Comparison of ENCODE assay signal across 23 cellular contexts in the genomic region with DNA sequence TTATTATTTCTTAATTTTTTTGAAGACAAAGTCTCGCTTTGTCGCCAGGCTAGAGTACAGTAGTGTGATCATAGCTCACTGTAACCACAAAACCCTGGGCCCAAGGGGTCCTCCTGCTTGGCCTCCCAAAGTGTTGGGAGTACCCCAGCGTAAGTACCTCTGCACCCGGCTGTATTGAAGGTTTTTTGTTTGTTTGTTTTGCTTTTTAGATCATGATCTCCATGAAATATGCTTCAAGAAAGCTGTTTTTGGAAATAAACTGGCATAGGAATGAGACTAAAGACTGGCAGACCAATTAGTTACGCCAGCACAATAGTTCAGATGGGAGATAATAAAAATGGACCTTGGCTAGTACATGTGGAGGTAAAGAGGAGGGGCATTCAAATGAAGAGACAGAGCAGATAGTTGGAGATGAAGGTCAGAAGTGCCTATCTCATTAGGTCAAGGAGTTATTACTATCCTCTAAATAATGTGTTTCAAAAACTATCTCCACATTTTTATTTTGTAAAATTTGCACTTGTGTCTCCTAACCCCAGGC. TPM values are rescaled to one million over a fixed set of nuclear protein-coding genes. Genes with fewer than 3 reads are reported as not detected.
A peak's percentile ranks its signal among the peaks of the same experiment; 100 is the strongest.
DNase-seq lines count a peak whose midpoint lies in the region; ATAC-seq and TF ChIP-seq lines count a peak whose summit lies in the region.
"Had no signal": no experiment of that assay in that cellular context is flagged by ENCODE, and none has a peak within 500 bp of the region (broad histone marks: within the 10 kb centered on the region; RNA-seq: fewer than 3 reads in every experiment).

No MANE protein-coding gene starts in this region.

- H3K27me3 ChIP-seq in HUES48 (ENCODE audit: control insufficient read depth, insufficient read depth, low read length) (no peaks in the 10 kb centered on the region), right lobe of liver (no peaks in the 10 kb centered on the region)
- H3K27me3 ChIP-seq: BLaER1 treated with 17β-estradiol and CSF1 and Interleukin-3, amounts not matched to agents 10 nM and 100 nM; dorsolateral prefrontal cortex; MG63 had no signal

- H3K4me1 Mint-ChIP-seq in WTC11: peaks cover 16% of the 10 kb centered on the region

- POLR2A ChIA-PET in WTC11 (lab: Charles Lee): interaction anchor here (1.4 kb wide), 1 partner anchor 22 kb away, joined by 9 read pairs; a partner anchor contains a TSS

- CTCF ChIA-PET in WTC11 (lab: Charles Lee): interaction anchor here (1.8 kb wide), 1 partner anchor 23 kb away, joined by 4 read pairs; a partner anchor contains a TSS

- H3K9ac ChIP-seq in HUES48 (ENCODE audit: low read depth, low read length): no peak overlapping the region

- no peaks in the 10 kb centered on the region; the same call in 1 of the 2 replicates for H3K9me3 ChIP-seq in HUES48 (ENCODE audit: control insufficient read depth, insufficient read depth, low read length)
- H3K9me3 ChIP-seq in right lobe of liver: no peaks in the 10 kb centered on the region
- H3K9me3 ChIP-seq: BLaER1 treated with 17β-estradiol and CSF1 and Interleukin-3, amounts not matched to agents 10 nM and 100 nM; MG63 had no signal

- DNase-seq in WTC11 (ENCODE audit: low spot score): no peak
- no peak for DNase-seq in right lobe of liver
- DNase-seq in sciatic nerve (ENCODE audit: low spot score): no peak
- DNase-seq in cerebellum (ENCODE audit: low spot score): no peak
- DNase-seq in AG08395 (ENCODE audit: low spot score): no peak
- DNase-seq: activated CD4-positive, alpha-beta T cell treated with anti-CD3 and anti-CD28 coated beads, Interleukin-2, amount 50 U/mL, for 48 hours; activated CD8-positive, alpha-beta memory T cell treated with anti-CD3 and anti-CD28 coated beads, Interleukin-2, amount 50 U/mL, for 48 hours; central memory CD4-positive, alpha-beta T cell; dorsolateral prefrontal cortex; HFFc6; MG63; NCI-H1417 treated with DMSO at 0.1 percent for 48 hours; NCI-H2171; NCI-H524 treated with DMSO at 0.1 percent for 48 hours; stimulated activated CD4-positive, alpha-beta T cell treated with anti-CD3 and anti-CD28 coated beads, Interleukin-2, amount 100 ng/mL, for 24 hours; substantia nigra had no signal

- 79% methylated on average over 5 of the region's 5 CpGs for whole genome bisulfite sequencing in right lobe of liver (ENCODE audit: insufficient coverage, low coverage, low lambda C conversion rate, missing lambda C conversion rate)

- peak overlapping the region; percentile 36 for H3K27ac ChIP-seq in 22Rv1
- peak overlapping the region; percentile 21 for H3K27ac ChIP-seq in HUES48 (ENCODE audit: low read depth, low read length)
- peak overlapping the region; percentile 23 to 56 (median 45) for H3K27ac ChIP-seq in right lobe of liver
- H3K27ac ChIP-seq: BLaER1 treated with 17β-estradiol and CSF1 and Interleukin-3, amounts not matched to agents 10 nM and 100 nM; dorsolateral prefrontal cortex; skin epidermis had no signal

- intact Hi-C loops in right lobe of liver (cut with DNase I): no loop called here
- intact Hi-C loops in sciatic nerve (cut with DNase I): no loop called here

- peaks cover 6% of the 10 kb centered on the region for H3K4me1 ChIP-seq in HUES48 (ENCODE audit: control insufficient read depth, insufficient read depth, low read length)
- H3K4me1 ChIP-seq in right lobe of liver: peaks cover 0 to 24% (median 11%) of the 10 kb centered on the region in 4 donors

- H3K9me3 Mint-ChIP-seq in WTC11: no peaks in the 10 kb centered on the region
- H3K9me3 Mint-ChIP-seq: HFFc6 had no signal

- H3K4me3 ChIP-seq in HUES48 (ENCODE audit: low read depth, low read length) (no peak overlapping the region), right lobe of liver (no peak overlapping the region)
- H3K4me3 ChIP-seq: BLaER1 treated with 17β-estradiol and CSF1 and Interleukin-3, amounts not matched to agents 10 nM and 100 nM; dorsolateral prefrontal cortex; MG63; skin epidermis had no signal

- H3K4me3 Mint-ChIP-seq in WTC11: no peak overlapping the region
- H3K4me3 Mint-ChIP-seq: activated naive CD8-positive, alpha-beta T cell; HFFc6 had no signal

- H3K36me3 Mint-ChIP-seq in WTC11: no peaks in the 10 kb centered on the region
- H3K36me3 Mint-ChIP-seq: activated naive CD8-positive, alpha-beta T cell had no signal

- no peak for TF ChIP-seq POLR2A in right lobe of liver (IDR thresholded peaks at IDR 0.05)

- H3K27ac Mint-ChIP-seq in WTC11: 0 out of 2 replicates have a peak overlapping the region, but pooled peaks have one; percentile 12
- H3K27ac Mint-ChIP-seq: activated naive CD8-positive, alpha-beta T cell; HFFc6 had no signal

- no peaks in the 10 kb centered on the region for H3K27me3 Mint-ChIP-seq in WTC11 (ENCODE audit: low read depth)
- H3K27me3 Mint-ChIP-seq: activated naive CD8-positive, alpha-beta T cell had no signal

- H3K36me3 ChIP-seq in HUES48 (ENCODE audit: control insufficient read depth, insufficient read depth, low read length): no peaks in the 10 kb centered on the region
- H3K36me3 ChIP-seq in right lobe of liver: no peaks in the 10 kb centered on the region
- H3K36me3 ChIP-seq: BLaER1 treated with 17β-estradiol and CSF1 and Interleukin-3, amounts not matched to agents 10 nM and 100 nM; MG63 had no signal

- ATAC-seq in WTC11 (no peak), right lobe of liver (no peak), sciatic nerve (no peak), GM18909 (IDR thresholded peaks at IDR 0.05; ENCODE audit: poor library complexity, unreplicated experiment) (no peak)
- ATAC-seq: Right ventricle myocardium inferior had no signal

- no peak for TF ChIP-seq CTCF in 22Rv1 (IDR thresholded peaks at IDR 0.05)
- no peak for TF ChIP-seq CTCF in WTC11 (IDR thresholded peaks at IDR 0.05)
- TF ChIP-seq CTCF in right lobe of liver (IDR thresholded peaks at IDR 0.05): no peak

TF ChIP-seq in WTC11, 78 proteins besides CTCF, POLR2A, EP300 and RAD21 (continues in another document):
- no peak for TF ChIP-seq KAT7 (CRISPR knock-in tag; IDR thresholded peaks at IDR 0.05; ENCODE audit: borderline replicate concordance)
- TF ChIP-seq, protein P1, sequence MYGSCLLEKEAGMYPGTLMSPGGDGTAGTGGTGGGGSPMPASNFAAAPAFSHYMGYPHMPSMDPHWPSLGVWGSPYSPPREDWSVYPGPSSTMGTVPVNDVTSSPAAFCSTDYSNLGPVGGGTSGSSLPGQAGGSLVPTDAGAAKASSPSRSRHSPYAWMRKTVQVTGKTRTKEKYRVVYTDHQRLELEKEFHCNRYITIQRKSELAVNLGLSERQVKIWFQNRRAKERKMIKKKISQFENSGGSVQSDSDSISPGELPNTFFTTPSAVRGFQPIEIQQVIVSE (CRISPR knock-in tag; IDR thresholded peaks at IDR 0.05; ENCODE audit: borderline replicate concordance): no peak
- no peak for TF ChIP-seq GTF2I (CRISPR knock-in tag; conservative IDR thresholded peaks at IDR 0.05)
- TF ChIP-seq, protein P2, sequence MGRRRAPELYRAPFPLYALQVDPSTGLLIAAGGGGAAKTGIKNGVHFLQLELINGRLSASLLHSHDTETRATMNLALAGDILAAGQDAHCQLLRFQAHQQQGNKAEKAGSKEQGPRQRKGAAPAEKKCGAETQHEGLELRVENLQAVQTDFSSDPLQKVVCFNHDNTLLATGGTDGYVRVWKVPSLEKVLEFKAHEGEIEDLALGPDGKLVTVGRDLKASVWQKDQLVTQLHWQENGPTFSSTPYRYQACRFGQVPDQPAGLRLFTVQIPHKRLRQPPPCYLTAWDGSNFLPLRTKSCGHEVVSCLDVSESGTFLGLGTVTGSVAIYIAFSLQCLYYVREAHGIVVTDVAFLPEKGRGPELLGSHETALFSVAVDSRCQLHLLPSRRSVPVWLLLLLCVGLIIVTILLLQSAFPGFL (CRISPR knock-in tag; IDR thresholded peaks at IDR 0.05; ENCODE audit: borderline replicate concordance): no peak
- no peak for TF ChIP-seq SOX15 (CRISPR knock-in tag; IDR thresholded peaks at IDR 0.05)
- TF ChIP-seq, protein P3, sequence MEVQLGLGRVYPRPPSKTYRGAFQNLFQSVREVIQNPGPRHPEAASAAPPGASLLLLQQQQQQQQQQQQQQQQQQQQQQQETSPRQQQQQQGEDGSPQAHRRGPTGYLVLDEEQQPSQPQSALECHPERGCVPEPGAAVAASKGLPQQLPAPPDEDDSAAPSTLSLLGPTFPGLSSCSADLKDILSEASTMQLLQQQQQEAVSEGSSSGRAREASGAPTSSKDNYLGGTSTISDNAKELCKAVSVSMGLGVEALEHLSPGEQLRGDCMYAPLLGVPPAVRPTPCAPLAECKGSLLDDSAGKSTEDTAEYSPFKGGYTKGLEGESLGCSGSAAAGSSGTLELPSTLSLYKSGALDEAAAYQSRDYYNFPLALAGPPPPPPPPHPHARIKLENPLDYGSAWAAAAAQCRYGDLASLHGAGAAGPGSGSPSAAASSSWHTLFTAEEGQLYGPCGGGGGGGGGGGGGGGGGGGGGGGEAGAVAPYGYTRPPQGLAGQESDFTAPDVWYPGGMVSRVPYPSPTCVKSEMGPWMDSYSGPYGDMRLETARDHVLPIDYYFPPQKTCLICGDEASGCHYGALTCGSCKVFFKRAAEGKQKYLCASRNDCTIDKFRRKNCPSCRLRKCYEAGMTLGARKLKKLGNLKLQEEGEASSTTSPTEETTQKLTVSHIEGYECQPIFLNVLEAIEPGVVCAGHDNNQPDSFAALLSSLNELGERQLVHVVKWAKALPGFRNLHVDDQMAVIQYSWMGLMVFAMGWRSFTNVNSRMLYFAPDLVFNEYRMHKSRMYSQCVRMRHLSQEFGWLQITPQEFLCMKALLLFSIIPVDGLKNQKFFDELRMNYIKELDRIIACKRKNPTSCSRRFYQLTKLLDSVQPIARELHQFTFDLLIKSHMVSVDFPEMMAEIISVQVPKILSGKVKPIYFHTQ (CRISPR knock-in tag; IDR thresholded peaks at IDR 0.05): no peak
- TF ChIP-seq, protein P4, sequence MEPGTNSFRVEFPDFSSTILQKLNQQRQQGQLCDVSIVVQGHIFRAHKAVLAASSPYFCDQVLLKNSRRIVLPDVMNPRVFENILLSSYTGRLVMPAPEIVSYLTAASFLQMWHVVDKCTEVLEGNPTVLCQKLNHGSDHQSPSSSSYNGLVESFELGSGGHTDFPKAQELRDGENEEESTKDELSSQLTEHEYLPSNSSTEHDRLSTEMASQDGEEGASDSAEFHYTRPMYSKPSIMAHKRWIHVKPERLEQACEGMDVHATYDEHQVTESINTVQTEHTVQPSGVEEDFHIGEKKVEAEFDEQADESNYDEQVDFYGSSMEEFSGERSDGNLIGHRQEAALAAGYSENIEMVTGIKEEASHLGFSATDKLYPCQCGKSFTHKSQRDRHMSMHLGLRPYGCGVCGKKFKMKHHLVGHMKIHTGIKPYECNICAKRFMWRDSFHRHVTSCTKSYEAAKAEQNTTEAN (CRISPR knock-in tag; IDR thresholded peaks at IDR 0.05): no peak
- TF ChIP-seq NR3C1 (CRISPR knock-in tag; conservative IDR thresholded peaks at IDR 0.05; ENCODE audit: low read depth): no peak
- TF ChIP-seq ZNF219 (CRISPR knock-in tag; IDR thresholded peaks at IDR 0.05; ENCODE audit: borderline replicate concordance): no peak

RNA-seq across cellular contexts. Expression of a gene that starts 4.1 kb away (rescaled TPM):
- total RNA-seq in WTC11 (2021) (38.7 to 40.6 TPM (median 39.4 TPM) in 3 replicates), right lobe of liver (10 to 100 TPM; 15.9 to 26.7 (median 18.2) TPM), sciatic nerve (30.4 TPM), cerebellum (18.0 TPM)

RNA-seq across cellular contexts. Expression of a gene that starts 22.7 kb away (rescaled TPM):
- total RNA-seq in WTC11 (2021) (103 to 114 TPM (median 107 TPM) in 3 replicates), right lobe of liver (100 to 1,000 TPM in 2 of 6 experiments, 10 to 100 TPM in 4; 59.3 to 163 (median 81.7) TPM), sciatic nerve (157 TPM), cerebellum (163 TPM)
